15 cellular contexts compared by ENCODE assay signal in genomic region chr10:31866118-31866670, GRCh38.
DNase-seq lines count a peak whose midpoint lies in the region; ATAC-seq and TF ChIP-seq lines count a peak whose summit lies in the region.
"Had no signal": no experiment of that assay in that cellular context is flagged by ENCODE, and none has a peak within 500 bp of the region (broad histone marks: within the 10 kb centered on the region; RNA-seq: fewer than 3 reads in every experiment).

No MANE protein-coding gene starts in this region.

- H3K4me2 ChIP-seq in MM.1S (ENCODE audit: low read depth, low read length), result no peak overlapping the region

- H3K4me3 ChIP-seq in GM12865 (ENCODE audit: low read depth, low read length) (no peak overlapping the region), MM.1S (ENCODE audit: low read length) (no peak overlapping the region), endodermal cell (ENCODE audit: low read length) (no peak overlapping the region), spleen (no peak overlapping the region)
- H3K4me3 ChIP-seq in naive thymus-derived CD4-positive, alpha-beta T cell (ENCODE audit: low read length), result no peak overlapping the region
- H3K4me3 ChIP-seq: HAP-1, heart left ventricle had no signal

- TF ChIP-seq CTCF in GM12865 (IDR thresholded peaks at IDR 0.05; ENCODE audit: insufficient read depth, low read depth, low read length, missing control alignments), result no peak
- no peak for TF ChIP-seq CTCF in MM.1S (IDR thresholded peaks at IDR 0.05; ENCODE audit: low read length)
- TF ChIP-seq CTCF in endodermal cell (conservative IDR thresholded peaks at IDR 0.05), result no peak
- TF ChIP-seq CTCF in spleen (IDR thresholded peaks at IDR 0.05 in 8 of 11, conservative IDR thresholded peaks at IDR 0.05 in 3 of 11), result no peak

- TF ChIP-seq POLR2A in spleen (IDR thresholded peaks at IDR 0.05), result no peak

- POLR2A ChIA-PET in naive thymus-derived CD4-positive, alpha-beta T cell (lab: Charles Lee), result interaction anchor here (0.6 kb wide), 2 partner anchors 107 to 188 kb away, joined by 3 read pairs; no protein-coding TSS in a partner anchor

- intact Hi-C loops in spleen (cut with DNase I; ENCODE audit: low total_unique reads), result no loop called here
- intact Hi-C loops in naive thymus-derived CD4-positive, alpha-beta T cell (cut with micrococcal nuclease), result loop anchor here in 1 of 2 donors (10.0 kb wide), 1 partner anchor 509 kb away; no protein-coding TSS in a partner anchor

- no peaks in the 10 kb centered on the region for H3K9me3 ChIP-seq in MM.1S (replicated peaks; ENCODE audit: insufficient read depth, low read length)
- H3K9me3 ChIP-seq in endodermal cell (ENCODE audit: control insufficient read depth, low read length), result no peaks in the 10 kb centered on the region
- no peaks in the 10 kb centered on the region for H3K9me3 ChIP-seq in spleen
- no peaks in the 10 kb centered on the region for H3K9me3 ChIP-seq in naive thymus-derived CD4-positive, alpha-beta T cell (ENCODE audit: control insufficient read depth in 2 of 3, low read length in 3 of 3)
- H3K9me3 ChIP-seq: HAP-1, heart left ventricle had no signal

- peak overlapping the region; percentile 69 for H3K27ac Mint-ChIP-seq in endodermal cell
- H3K27ac Mint-ChIP-seq in naive thymus-derived CD4-positive, alpha-beta T cell, result peak overlapping the region in 3 of 9 donors; percentile 53 to 69 (median 59)
- H3K27ac Mint-ChIP-seq: activated naive CD8-positive, alpha-beta T cell treated with anti-CD3 and anti-CD28 coated beads for 36 hours had no signal

- H3K9ac ChIP-seq in MM.1S (ENCODE audit: low read length) (no peak overlapping the region), endodermal cell (ENCODE audit: extremely low read depth, low read length, poor library complexity, severe bottlenecking) (no peak overlapping the region)

- no peaks in the 10 kb centered on the region for H3K36me3 ChIP-seq in MM.1S (replicated peaks; ENCODE audit: insufficient read depth, low read length)
- peaks cover 5% of the 10 kb centered on the region for H3K36me3 ChIP-seq in endodermal cell (ENCODE audit: control insufficient read depth, insufficient read depth, low read length)
- peaks cover 0 to 4% (median 0%) of the 10 kb centered on the region in 6 donors for H3K36me3 ChIP-seq in spleen
- H3K36me3 ChIP-seq in naive thymus-derived CD4-positive, alpha-beta T cell (ENCODE audit: control insufficient read depth in 2 of 3, insufficient read depth in 3 of 3, low read length in 3 of 3), result peaks cover 0 to 3% (median 0%) of the 10 kb centered on the region in 3 experiments
- H3K36me3 ChIP-seq: HAP-1 had no signal

- ATAC-seq in naive thymus-derived CD4-positive, alpha-beta T cell, result no peak
- ATAC-seq: heart left ventricle had no signal

- H3K4me1 Mint-ChIP-seq in endodermal cell, result peaks cover 27% of the 10 kb centered on the region
- H3K4me1 Mint-ChIP-seq in naive thymus-derived CD4-positive, alpha-beta T cell, result peaks cover 8 to 41% (median 34%) of the 10 kb centered on the region in 7 donors

- 95 to 100% methylated on average over 1 to 3 of the region's 4 CpGs for WGBS in endodermal cell (ENCODE audit: insufficient coverage in 1 of 2, insufficient read length in 1 of 2), 2 experiments
- WGBS in spleen, 5 donors, result 67 to 79% (median 72%) methylated on average over 4 of the region's 4 CpGs

- no peaks in the 10 kb centered on the region for H4K20me1 ChIP-seq in MM.1S (ENCODE audit: insufficient read depth, low read length)

- H3K27ac ChIP-seq in MM.1S (ENCODE audit: low read length), result no peak overlapping the region
- no peak overlapping the region for H3K27ac ChIP-seq in endodermal cell (ENCODE audit: low read depth, low read length)
- H3K27ac ChIP-seq in spleen, result peak overlapping the region in 6 of 8 donors; percentile 16 to 68 (median 42)
- no peak overlapping the region for H3K27ac ChIP-seq in naive thymus-derived CD4-positive, alpha-beta T cell (ENCODE audit: low read depth, low read length)

- H2AFZ ChIP-seq in MM.1S (ENCODE audit: low read length), result no peak overlapping the region

- H3K36me3 Mint-ChIP-seq in endodermal cell (ENCODE audit: low read depth), result peaks cover 12% of the 10 kb centered on the region
- peaks cover 0 to 17% (median 3%) of the 10 kb centered on the region in 5 donors for H3K36me3 Mint-ChIP-seq in naive thymus-derived CD4-positive, alpha-beta T cell
- H3K36me3 Mint-ChIP-seq: activated naive CD8-positive, alpha-beta T cell treated with anti-CD3 and anti-CD28 coated beads for 36 hours had no signal

- no peak overlapping the region for H3K4me3 Mint-ChIP-seq in endodermal cell
- peak overlapping the region in 1 of 10 donors; percentile 13 for H3K4me3 Mint-ChIP-seq in naive thymus-derived CD4-positive, alpha-beta T cell
- H3K4me3 Mint-ChIP-seq: activated naive CD8-positive, alpha-beta T cell treated with anti-CD3 and anti-CD28 coated beads for 36 hours; CD8-positive, alpha-beta memory T cell had no signal

- CTCF ChIA-PET in naive thymus-derived CD4-positive, alpha-beta T cell (lab: Charles Lee), result interaction anchor here (0.7 kb wide), 1 partner anchor 479 kb away, joined by 3 read pairs; no protein-coding TSS in a partner anchor

- 0 out of 2 replicates have a peak, but pooled peaks cover 3% of the 10 kb centered on the region for H3K79me2 ChIP-seq in MM.1S (ENCODE audit: low read length)

- H3K27me3 Mint-ChIP-seq in endodermal cell (ENCODE audit: insufficient read depth), result no peaks in the 10 kb centered on the region
- no peaks in the 10 kb centered on the region for H3K27me3 Mint-ChIP-seq in naive thymus-derived CD4-positive, alpha-beta T cell
- H3K27me3 Mint-ChIP-seq: activated naive CD8-positive, alpha-beta T cell treated with anti-CD3 and anti-CD28 coated beads for 36 hours; CD8-positive, alpha-beta memory T cell had no signal

- H3K4me1 ChIP-seq in MM.1S (ENCODE audit: low read length) (0 out of 2 replicates have a peak, but pooled peaks cover 2% of the 10 kb centered on the region), endodermal cell (ENCODE audit: control insufficient read depth, insufficient read depth, low read length) (no peaks in the 10 kb centered on the region), spleen (peaks cover 5 to 80% (median 45%) of the 10 kb centered on the region in 6 donors)
- peaks cover 0 to 3% of the 10 kb centered on the region in 2 donors for H3K4me1 ChIP-seq in naive thymus-derived CD4-positive, alpha-beta T cell (ENCODE audit: control insufficient read depth in 2 of 2, insufficient read depth in 2 of 2, low read length in 2 of 2)

- no peaks in the 10 kb centered on the region for H3K9me2 ChIP-seq in MM.1S (replicated peaks; ENCODE audit: insufficient read depth, low read length)

- no peaks in the 10 kb centered on the region for H3K9me3 Mint-ChIP-seq in endodermal cell
- no peaks in the 10 kb centered on the region for H3K9me3 Mint-ChIP-seq in naive thymus-derived CD4-positive, alpha-beta T cell
- H3K9me3 Mint-ChIP-seq: activated naive CD8-positive, alpha-beta T cell treated with anti-CD3 and anti-CD28 coated beads for 36 hours; CD8-positive, alpha-beta memory T cell had no signal

- DNase-seq in GM12865 (ENCODE audit: low read depth) (peak; percentile 5), MM.1S (peak; percentile 15), endodermal cell (no peak), spleen (no peak), NCI-H1930 (lab: John Stamatoyannopoulos, UW) (no peak), NCI-H510A treated with DMSO at 0.1 percent for 48 hours (lab: John Stamatoyannopoulos, UW) (no peak), SK-N-DZ (ENCODE audit: low spot score) (no peak)
- DNase-seq in naive thymus-derived CD4-positive, alpha-beta T cell, result no peak
- DNase-seq: activated naive CD8-positive, alpha-beta T cell treated with anti-CD3 and anti-CD28 coated beads for 36 hours; CD8-positive, alpha-beta memory T cell; erythroblast; heart left ventricle; NCI-H2171 treated with DMSO at 0.1 percent for 48 hours; retina had no signal

- no peaks in the 10 kb centered on the region for H3F3A ChIP-seq in MM.1S (ENCODE audit: insufficient read depth, low read length)

- H3K27me3 ChIP-seq in MM.1S (replicated peaks; ENCODE audit: insufficient read depth, low read length) (no peaks in the 10 kb centered on the region), endodermal cell (ENCODE audit: control insufficient read depth, insufficient read depth, low read length, poor library complexity, severe bottlenecking) (no peaks in the 10 kb centered on the region), spleen (replicated peaks in 1 of 7) (no peaks in the 10 kb centered on the region)
- H3K27me3 ChIP-seq in naive thymus-derived CD4-positive, alpha-beta T cell (ENCODE audit: control insufficient read depth in 2 of 2, insufficient read depth in 2 of 2, low read length in 2 of 2), result no peaks in the 10 kb centered on the region
- H3K27me3 ChIP-seq: heart left ventricle had no signal

Comparison
In these comparisons a context has a peak if more than half of its experiments do, and no peak if none do; other contexts are left out.
1. DNase-seq: peak in GM12865 (single experiment) and MM.1S (single experiment); none in endodermal cell (single experiment), spleen (single experiment), NCI-H1930 (0 of 2), NCI-H510A treated with DMSO at 0.1 percent for 48 hours (single experiment), SK-N-DZ (single experiment) and naive thymus-derived CD4-positive, alpha-beta T cell (0 of 9).
2. H3K27ac ChIP-seq: peak in spleen (6 of 8); none in MM.1S (single experiment), endodermal cell (single experiment) and naive thymus-derived CD4-positive, alpha-beta T cell (single experiment).